1 cellular context compared by ENCODE assay signal in genomic region chr9:135582966-135583685, GRCh38.
TF ChIP-seq lines count a peak whose summit lies in the region.

No MANE protein-coding gene starts in this region.

TF ChIP-seq in SK-N-SH, 30 proteins besides CTCF, POLR2A, EP300 and RAD21 (continued from another document):
- TF ChIP-seq USF2 (IDR thresholded peaks at IDR 0.05; ENCODE audit: borderline replicate concordance, low read depth, low read length), result no peak
- no peak for TF ChIP-seq MAX (IDR thresholded peaks at IDR 0.05; ENCODE audit: low read depth)
- TF ChIP-seq YY1 (IDR thresholded peaks at IDR 0.05; ENCODE audit: low read depth), result no peak
- TF ChIP-seq TEAD4 (IDR thresholded peaks at IDR 0.05; ENCODE audit: borderline replicate concordance, insufficient read depth), result no peak
- no peak for TF ChIP-seq TAF1 (IDR thresholded peaks at IDR 0.05; ENCODE audit: borderline replicate concordance, low read depth, low read length)
- no peak for TF ChIP-seq REST (IDR thresholded peaks at IDR 0.05; ENCODE audit: low read depth, low read length)
- no peak for TF ChIP-seq FOSL2 (IDR thresholded peaks at IDR 0.05; ENCODE audit: borderline replicate concordance, low read depth)
- no peak for TF ChIP-seq CHD2 (IDR thresholded peaks at IDR 0.05; ENCODE audit: low read length, partially characterized antibody)
- no peak for TF ChIP-seq TCF12 (IDR thresholded peaks at IDR 0.05)
- TF ChIP-seq MEF2A (IDR thresholded peaks at IDR 0.05; ENCODE audit: borderline replicate concordance, low read depth), result no peak
TF ChIP-seq in SK-N-SH: peak in this region for 0.
